ENCODE assay signal across 8 cellular contexts in genomic region chr6:116100419-116101297, GRCh38. TPM values are rescaled to one million over a fixed set of nuclear protein-coding genes. Genes with fewer than 3 reads are reported as not detected.
DNase-seq lines count a peak whose midpoint lies in the region; ATAC-seq and TF ChIP-seq lines count a peak whose summit lies in the region.

TSS of gene NT5DC1 (plus strand) at chr6:116100853. CDS start at chr6:116100931, 78 bp downstream.

- peaks cover 13% of the 10 kb centered on the region for H3K36me3 Mint-ChIP-seq in activated CD4-positive, alpha-beta T cell treated with anti-CD3 and anti-CD28 coated beads for 36 hours (ENCODE audit: low read depth)

- peak; percentile 90 for ATAC-seq in GM19023 (IDR thresholded peaks at IDR 0.05; ENCODE audit: unreplicated experiment)
- peak; percentile 87 for ATAC-seq in HG03196 (IDR thresholded peaks at IDR 0.05; ENCODE audit: unreplicated experiment)
- ATAC-seq in activated CD4-positive, alpha-beta T cell treated with anti-CD3 and anti-CD28 coated beads for 36 hours, result peak; percentile 93

- peak; percentile 40 for TF ChIP-seq CTCF in choroid plexus epithelial cell (conservative IDR thresholded peaks at IDR 0.05; ENCODE audit: low read depth, low read length)

- CTCF ChIA-PET in activated CD4-positive, alpha-beta T cell treated with anti-CD3 and anti-CD28 coated beads for 36 hours (lab: Charles Lee), result interaction anchor here (0.7 to 3.0 kb wide), 7 partner anchors 11 to 268 kb away, joined by 3 to 14 read pairs (median 3); no protein-coding TSS in a partner anchor

- H3K4me1 Mint-ChIP-seq in activated CD4-positive, alpha-beta T cell treated with anti-CD3 and anti-CD28 coated beads for 36 hours, result peaks cover 50% of the 10 kb centered on the region

- intact Hi-C loops in activated CD4-positive, alpha-beta T cell treated with anti-CD3 and anti-CD28 coated beads for 36 hours (cut with DNase I, micrococcal nuclease), result loop anchor here (1.0 to 5.0 kb wide), 8 partner anchors 89 to 582 kb away; partner anchors contain the start of genes RWDD1 (in 2 of the 2), CALHM6 (in 1 of the 2), KPNA5 (in 1 of the 2) and TSPYL1 (in 1 of the 2)

- POLR2A ChIA-PET in activated CD4-positive, alpha-beta T cell treated with anti-CD3 and anti-CD28 coated beads for 36 hours (lab: Charles Lee), result interaction anchor here (1.4 kb wide), 1 partner anchor 89 kb away, joined by 7 read pairs; no protein-coding TSS in a partner anchor

- peak within 1 kb of the TSS; percentile 86 for H3K4me3 Mint-ChIP-seq in activated CD4-positive, alpha-beta T cell treated with anti-CD3 and anti-CD28 coated beads for 36 hours

- peak within 1 kb of the TSS; percentile 88 for H3K27ac Mint-ChIP-seq in activated CD4-positive, alpha-beta T cell treated with anti-CD3 and anti-CD28 coated beads for 36 hours

- H3K9me3 Mint-ChIP-seq in activated CD4-positive, alpha-beta T cell treated with anti-CD3 and anti-CD28 coated beads for 36 hours (ENCODE audit: low read depth), result peaks cover 9% of the 10 kb centered on the region

- H3K4me3 ChIP-seq in choroid plexus epithelial cell (ENCODE audit: low read depth, low read length), result peak within 1 kb of the TSS; percentile 85

- H3K27me3 Mint-ChIP-seq in activated CD4-positive, alpha-beta T cell treated with anti-CD3 and anti-CD28 coated beads for 36 hours, result no peaks in the 10 kb centered on the region

- peak; percentile 93 for DNase-seq in Ammon's horn (ENCODE audit: low spot score)
- DNase-seq in NCI-H345 treated with DMSO at 0.1 percent for 48 hours (lab: John Stamatoyannopoulos, UW; ENCODE audit: unreplicated experiment), result peak; percentile 68
- peak; percentile 92 for DNase-seq in activated CD4-positive, alpha-beta T cell treated with anti-CD3 and anti-CD28 coated beads for 36 hours
- DNase-seq in choroid plexus epithelial cell (ENCODE audit: low read depth), result peak; percentile 68
- DNase-seq in left kidney (ENCODE audit: low read depth, low spot score), result peak; percentile 95
- peak; percentile 77 for DNase-seq in stimulated activated CD4-positive, alpha-beta T cell treated with anti-CD3 and anti-CD28 coated beads, Interleukin-2, amount 100 ng/mL, for 4 hours (ENCODE audit: low read depth)

RNA-seq across cellular contexts. Expression of gene NT5DC1, which starts in this region (rescaled TPM):
- 10 to 100 TPM; 39.4 to 42.4 TPM for total RNA-seq in activated CD4-positive, alpha-beta T cell treated with anti-CD3 and anti-CD28 coated beads for 36 hours

Comparison
In these comparisons a context has a peak if more than half of its experiments do, and no peak if none do; other contexts are left out.
1. Peak in every context shown above with its lines: DNase-seq, ATAC-seq and H3K4me3 ChIP-seq.